8 cellular contexts compared by ENCODE assay signal in genomic region chr12:124523071-124523470, GRCh38. TPM values are rescaled to one million over a fixed set of nuclear protein-coding genes. Genes with fewer than 3 reads are reported as not detected.
A peak's percentile ranks its signal among the peaks of the same experiment; 100 is the strongest.
DNase-seq lines count a peak whose midpoint lies in the region; ATAC-seq and TF ChIP-seq lines count a peak whose summit lies in the region.
"Had no signal": no experiment of that assay in that cellular context is flagged by ENCODE, and none has a peak within 500 bp of the region (broad histone marks: within the 10 kb centered on the region; RNA-seq: fewer than 3 reads in every experiment).

No MANE protein-coding gene starts in this region.

- no peak overlapping the region for H3K4me3 ChIP-seq in esophagus squamous epithelium
- H3K4me3 ChIP-seq in smooth muscle cell: no peak overlapping the region

- H3K4me2 ChIP-seq in smooth muscle cell: no peak overlapping the region

- no peak overlapping the region for H2AFZ ChIP-seq in smooth muscle cell (ENCODE audit: low read depth)

- H3K79me2 ChIP-seq in smooth muscle cell (ENCODE audit: low read depth): peaks cover 70% of the 10 kb centered on the region

- peaks cover 0 to 13% (median 5%) of the 10 kb centered on the region in 3 donors for H3K36me3 ChIP-seq in esophagus squamous epithelium
- H3K36me3 ChIP-seq in smooth muscle cell (ENCODE audit: low read depth): no peaks in the 10 kb centered on the region

- H3K9me3 ChIP-seq in esophagus squamous epithelium: no peaks in the 10 kb centered on the region
- no peaks in the 10 kb centered on the region for H3K9me3 ChIP-seq in smooth muscle cell (replicated peaks; ENCODE audit: low read depth)

- WGBS in esophagus squamous epithelium, 2 donors: 29 to 42% methylated on average over 10 to 11 of the region's 12 CpGs
- 72% methylated on average over 12 of the region's 12 CpGs for WGBS in smooth muscle cell (ENCODE audit: low lambda C conversion rate)

- H3K27me3 ChIP-seq in esophagus squamous epithelium (no peaks in the 10 kb centered on the region), smooth muscle cell (ENCODE audit: low read depth) (no peaks in the 10 kb centered on the region)

- peaks cover 63% of the 10 kb centered on the region for H4K20me1 ChIP-seq in smooth muscle cell (ENCODE audit: low read depth)

- H3K4me1 ChIP-seq in esophagus squamous epithelium (peaks cover 40 to 100% (median 41%) of the 10 kb centered on the region in 3 donors), smooth muscle cell (ENCODE audit: low read depth) (peaks cover 15% of the 10 kb centered on the region)

- no peak for ATAC-seq in GM18502 (IDR thresholded peaks at IDR 0.05; ENCODE audit: poor library complexity, unreplicated experiment)

- intact Hi-C loops in esophagus squamous epithelium (cut with DNase I): no loop called here

- H3K27ac ChIP-seq in esophagus squamous epithelium (peak overlapping the region; percentile 31 to 58 (median 46)), smooth muscle cell (ENCODE audit: low read depth) (peak overlapping the region; percentile 100)

- TF ChIP-seq CTCF in esophagus squamous epithelium (IDR thresholded peaks at IDR 0.05): no peak
- TF ChIP-seq CTCF in smooth muscle cell (IDR thresholded peaks at IDR 0.05; ENCODE audit: borderline replicate concordance, insufficient read depth, poor library complexity, severe bottlenecking): no peak

- TF ChIP-seq POLR2A in esophagus squamous epithelium (IDR thresholded peaks at IDR 0.05): no peak

- peaks cover 27% of the 10 kb centered on the region for H3F3A ChIP-seq in smooth muscle cell (ENCODE audit: low read depth)

- DNase-seq in NCI-H1092 treated with DMSO at 0.1 percent for 48 hours (lab: John Stamatoyannopoulos, UW) (peak; percentile 30), NCI-H524 (lab: John Stamatoyannopoulos, UW) (peak; percentile 84 to 93), esophagus squamous epithelium (lab: John Stamatoyannopoulos, UW) (no peak), smooth muscle cell (lab: John Stamatoyannopoulos, UW; ENCODE audit: unreplicated experiment) (no peak), AG08396 (ENCODE audit: low spot score) (no peak), NCI-H1048 (lab: John Stamatoyannopoulos, UW) (no peak)
- DNase-seq: foreskin melanocyte had no signal

- no peak overlapping the region for H3K9ac ChIP-seq in smooth muscle cell (ENCODE audit: low read depth)

RNA-seq across cellular contexts. Expression of gene NCOR2, which starts 44.3 kb away (rescaled TPM):
- total RNA-seq in esophagus squamous epithelium (10 to 100 TPM; 17.7 to 84.1 (median 45.6) TPM), smooth muscle cell (64.1 and 64.7 TPM in 2 replicates)
- 164 and 169 TPM in 2 replicates for polyA plus RNA-seq in smooth muscle cell

Comparison
In these comparisons a context has a peak if more than half of its experiments do, and no peak if none do; other contexts are left out.
1. DNase-seq: peak in NCI-H1092 treated with DMSO at 0.1 percent for 48 hours (single experiment) and NCI-H524 (2 of 2); none in esophagus squamous epithelium (single experiment), smooth muscle cell (single experiment), AG08396 (single experiment) and NCI-H1048 (single experiment).